20 cellular contexts compared by ENCODE assay signal in the genomic region with DNA sequence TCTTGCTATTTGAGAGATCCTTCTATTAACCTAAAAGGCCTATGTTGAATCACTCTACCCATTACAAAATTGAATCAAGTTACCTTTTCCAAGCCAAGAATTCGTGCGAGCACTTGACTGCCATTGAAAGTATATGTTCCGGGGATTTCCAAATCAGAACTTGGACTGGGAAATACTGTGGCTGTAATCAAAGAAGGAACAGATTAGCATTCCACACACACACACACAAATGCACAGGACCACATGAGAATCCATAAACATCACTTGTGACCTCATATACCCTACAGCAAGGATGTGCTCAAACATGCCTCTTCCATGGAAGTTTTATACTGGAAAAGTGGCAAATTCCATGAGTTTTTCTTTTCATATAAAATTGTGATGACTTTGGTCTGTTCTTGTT.
DNase-seq lines count a peak whose midpoint lies in the region; ATAC-seq, FAIRE-seq and TF ChIP-seq lines count a peak whose summit lies in the region.
"Had no signal": no experiment of that assay in that cellular context is flagged by ENCODE, and none has a peak within 500 bp of the region (broad histone marks: within the 10 kb centered on the region; RNA-seq: fewer than 3 reads in every experiment).

No MANE protein-coding gene starts in this region.

- H3K27me3 Mint-ChIP-seq in activated CD8-positive, alpha-beta memory T cell treated with anti-CD3 and anti-CD28 coated beads, Interleukin-2, amount 10 ng/mL, durations not matched to agents 7 days and 5 days: no peaks in the 10 kb centered on the region
- H3K27me3 Mint-ChIP-seq: CD4-positive, alpha-beta memory T cell had no signal

- no peaks in the 10 kb centered on the region for H3K9me3 Mint-ChIP-seq in activated CD8-positive, alpha-beta memory T cell treated with anti-CD3 and anti-CD28 coated beads, Interleukin-2, amount 10 ng/mL, durations not matched to agents 7 days and 5 days (ENCODE audit: low read depth)

- no peaks in the 10 kb centered on the region for H3K4me1 Mint-ChIP-seq in activated CD8-positive, alpha-beta memory T cell treated with anti-CD3 and anti-CD28 coated beads, Interleukin-2, amount 10 ng/mL, durations not matched to agents 7 days and 5 days
- H3K4me1 Mint-ChIP-seq: CD4-positive, alpha-beta memory T cell had no signal

- H3K27ac ChIP-seq in RWPE1: no peak overlapping the region
- peak overlapping the region; percentile 38 for H3K27ac ChIP-seq in foreskin keratinocyte
- H3K27ac ChIP-seq: A549, GM23248 had no signal

- TF ChIP-seq CTCF in RWPE1 (conservative IDR thresholded peaks at IDR 0.05; ENCODE audit: low read depth) (no peak), bronchial epithelial cell (IDR thresholded peaks at IDR 0.05; ENCODE audit: insufficient read depth, low read length, severe bottlenecking) (no peak), foreskin keratinocyte (conservative IDR thresholded peaks at IDR 0.05) (no peak)

- DNase-seq in RWPE1 (ENCODE audit: low spot score): peak; percentile 21
- DNase-seq in bronchial epithelial cell (ENCODE audit: low read depth): peak; percentile 94
- peak; percentile 86 to 92 for DNase-seq in foreskin keratinocyte
- no peak for DNase-seq in activated CD8-positive, alpha-beta memory T cell treated with anti-CD3 and anti-CD28 coated beads, Interleukin-2, amount 10 ng/mL, durations not matched to agents 7 days and 5 days
- no peak for DNase-seq in NCI-H748 (lab: John Stamatoyannopoulos, UW; ENCODE audit: unreplicated experiment)
- DNase-seq: 8988T; C1 segment of cervical spinal cord; Calu3; CD4-positive, alpha-beta memory T cell; COR-L47; DMS53; DMS79 treated with DMSO at 0.1 percent for 48 hours; GF-D8; GM23248; H7; HCEC 1CT had no signal

- H3K36me3 Mint-ChIP-seq in activated CD8-positive, alpha-beta memory T cell treated with anti-CD3 and anti-CD28 coated beads, Interleukin-2, amount 10 ng/mL, durations not matched to agents 7 days and 5 days: no peaks in the 10 kb centered on the region
- H3K36me3 Mint-ChIP-seq: CD4-positive, alpha-beta memory T cell had no signal

- FAIRE-seq in bronchial epithelial cell (lab: Jason Lieb, UNC): no peak
- FAIRE-seq: A549, GM12891, H1 had no signal

- ATAC-seq in foreskin keratinocyte (peak; percentile 94), GM18498 (IDR thresholded peaks at IDR 0.05; ENCODE audit: unreplicated experiment) (no peak)
- no peak for ATAC-seq in activated CD8-positive, alpha-beta memory T cell treated with anti-CD3 and anti-CD28 coated beads, Interleukin-2, amount 10 ng/mL, durations not matched to agents 7 days and 5 days
- ATAC-seq: A549 had no signal

- POLR2A ChIA-PET in RWPE1 (lab: Yijun Ruan, JAX; ENCODE audit: low non-redundant PET): no interaction called here

- H3K27me3 ChIP-seq in bronchial epithelial cell (ENCODE audit: control insufficient read depth, insufficient read depth, low read length) (no peaks in the 10 kb centered on the region), foreskin keratinocyte (no peaks in the 10 kb centered on the region)

- no peak overlapping the region for H3K4me3 Mint-ChIP-seq in activated CD8-positive, alpha-beta memory T cell treated with anti-CD3 and anti-CD28 coated beads, Interleukin-2, amount 10 ng/mL, durations not matched to agents 7 days and 5 days
- H3K4me3 Mint-ChIP-seq: CD4-positive, alpha-beta memory T cell had no signal

- H3K4me3 ChIP-seq in bronchial epithelial cell (ENCODE audit: low read depth, low read length): no peak overlapping the region
- H3K4me3 ChIP-seq: A549, GM23248 had no signal

- CTCF ChIA-PET in RWPE1 (lab: Yijun Ruan, JAX): no interaction called here
- CTCF ChIA-PET in activated CD8-positive, alpha-beta memory T cell treated with anti-CD3 and anti-CD28 coated beads, Interleukin-2, amount 10 ng/mL, durations not matched to agents 7 days and 5 days (lab: Charles Lee): no interaction called here

- H3K36me3 ChIP-seq in bronchial epithelial cell (ENCODE audit: control insufficient read depth, insufficient read depth, low read length): no peaks in the 10 kb centered on the region

- peaks cover 10% of the 10 kb centered on the region for H3K4me1 ChIP-seq in foreskin keratinocyte
- H3K4me1 ChIP-seq: A549 had no signal

- no peak overlapping the region for H3K27ac Mint-ChIP-seq in activated CD8-positive, alpha-beta memory T cell treated with anti-CD3 and anti-CD28 coated beads, Interleukin-2, amount 10 ng/mL, durations not matched to agents 7 days and 5 days
- H3K27ac Mint-ChIP-seq: CD4-positive, alpha-beta memory T cell had no signal

Comparison
In these comparisons a context has a peak if more than half of its experiments do, and no peak if none do; other contexts are left out.
1. DNase-seq: peak in RWPE1 (single experiment), bronchial epithelial cell (single experiment) and foreskin keratinocyte (2 of 2); none in activated CD8-positive, alpha-beta memory T cell treated with anti-CD3 and anti-CD28 coated beads, Interleukin-2, amount 10 ng/mL, durations not matched to agents 7 days and 5 days (single experiment) and NCI-H748 (single experiment).